ENCODE assay signal across 23 cellular contexts in the genomic region with DNA sequence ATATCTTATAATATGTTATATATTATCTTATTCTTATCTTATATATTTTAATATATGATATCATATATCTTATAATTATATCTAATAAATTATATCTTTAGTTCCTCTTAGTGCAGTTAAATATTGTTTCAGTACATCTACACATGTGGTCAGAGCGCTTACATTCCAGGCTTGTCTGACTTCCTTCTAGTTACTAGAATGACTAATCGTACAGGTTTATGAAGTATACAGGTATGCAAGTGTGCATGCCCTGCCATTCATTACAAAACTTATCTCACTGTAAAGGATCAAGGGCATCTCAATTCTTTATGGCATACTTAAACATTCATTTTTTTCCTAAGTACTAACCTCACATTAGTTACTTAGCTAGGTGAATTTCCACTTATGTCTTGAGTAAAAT.
"Had no signal": no experiment of that assay in that cellular context is flagged by ENCODE, and none has a peak within 500 bp of the region (broad histone marks: within the 10 kb centered on the region; RNA-seq: fewer than 3 reads in every experiment).

No MANE protein-coding gene starts in this region.

- H3K27ac ChIP-seq: ascending aorta, body of pancreas had no signal

- H3K4me1 Mint-ChIP-seq: activated B cell treated with CpG ODN at 0.5 μM for 24 hours; activated CD4-positive, alpha-beta T cell treated with anti-CD3 and anti-CD28 coated beads, Interleukin-2, amount 10 ng/mL, durations not matched to agents 24 days and 14 days; activated naive CD8-positive, alpha-beta T cell treated with anti-CD3 and anti-CD28 coated beads, Interleukin-2, amount 50 U/mL, for 24 hours had no signal

- H3K27ac Mint-ChIP-seq: activated B cell treated with CpG ODN at 0.5 μM for 24 hours; activated CD4-positive, alpha-beta memory T cell treated with anti-CD3 and anti-CD28 coated beads for 36 hours; activated CD4-positive, alpha-beta T cell treated with anti-CD3 and anti-CD28 coated beads, Interleukin-2, amount 10 ng/mL, durations not matched to agents 24 days and 14 days; activated naive CD4-positive, alpha-beta T cell treated with anti-CD3 and anti-CD28 coated beads, Interleukin-2, amount 50 U/mL, for 72 hours; activated naive CD8-positive, alpha-beta T cell treated with anti-CD3 and anti-CD28 coated beads, Interleukin-2, amount 50 U/mL, for 24 hours had no signal

- H3K4me3 Mint-ChIP-seq: activated B cell treated with CpG ODN at 0.5 μM for 24 hours; activated CD4-positive, alpha-beta memory T cell treated with anti-CD3 and anti-CD28 coated beads for 36 hours; activated CD4-positive, alpha-beta T cell treated with anti-CD3 and anti-CD28 coated beads, Interleukin-2, amount 10 ng/mL, durations not matched to agents 24 days and 14 days; activated naive CD8-positive, alpha-beta T cell treated with anti-CD3 and anti-CD28 coated beads, Interleukin-2, amount 50 U/mL, for 24 hours; activated T-cell treated with anti-CD3 and anti-CD28 coated beads, Interleukin-2, amount 50 U/mL, for 4 hours had no signal

- H3K4me1 ChIP-seq: ascending aorta, body of pancreas had no signal

- DNase-seq: activated B cell treated with CpG ODN at 0.5 μM for 24 hours; activated CD4-positive, alpha-beta memory T cell treated with anti-CD3 and anti-CD28 coated beads for 36 hours; activated CD4-positive, alpha-beta T cell treated with anti-CD3 and anti-CD28 coated beads for 1 hour; activated CD4-positive, alpha-beta T cell treated with anti-CD3 and anti-CD28 coated beads, Interleukin-2, amount 10 ng/mL, durations not matched to agents 24 days and 14 days; activated CD8-positive, alpha-beta memory T cell treated with anti-CD3 and anti-CD28 coated beads for 24 hours; activated effector memory CD4-positive, alpha-beta T cell treated with anti-CD3 and anti-CD28 coated beads, Interleukin-2, amount 50 U/mL, for 16 hours; activated naive CD4-positive, alpha-beta T cell treated with Interleukin-2 at 50 U/mL for 16 hours; activated naive CD8-positive, alpha-beta T cell treated with anti-CD3 and anti-CD28 coated beads, Interleukin-2, amount 50 U/mL, for 24 hours; activated T-cell treated with anti-CD3 and anti-CD28 coated beads, Interleukin-2, amount 50 U/mL, for 4 hours; amniotic stem cell; body of pancreas; NCI-H1105 treated with DMSO at 0.1 percent for 48 hours; NCI-H1436 treated with DMSO at 0.1 percent for 48 hours; NCI-H187; NCI-H2081 treated with DMSO at 0.1 percent for 48 hours; NCI-H524; SIG-M5; T-helper 2 cell; T1000 had no signal

- FAIRE-seq: RCC 7860, TTC549 had no signal

- H3K36me3 Mint-ChIP-seq: activated CD4-positive, alpha-beta memory T cell treated with anti-CD3 and anti-CD28 coated beads for 36 hours; activated naive CD4-positive, alpha-beta T cell treated with anti-CD3 and anti-CD28 coated beads, Interleukin-2, amount 50 U/mL, for 72 hours had no signal

- H3K9me3 ChIP-seq: ascending aorta, body of pancreas had no signal

- H3K36me3 ChIP-seq: ascending aorta had no signal

- H3K27me3 Mint-ChIP-seq: activated B cell treated with CpG ODN at 0.5 μM for 24 hours; activated CD4-positive, alpha-beta memory T cell treated with anti-CD3 and anti-CD28 coated beads for 36 hours; activated CD4-positive, alpha-beta T cell treated with anti-CD3 and anti-CD28 coated beads, Interleukin-2, amount 10 ng/mL, durations not matched to agents 24 days and 14 days; activated naive CD8-positive, alpha-beta T cell treated with anti-CD3 and anti-CD28 coated beads, Interleukin-2, amount 50 U/mL, for 24 hours had no signal

- H3K27me3 ChIP-seq: ascending aorta, body of pancreas had no signal

- H3K9me3 Mint-ChIP-seq: activated CD4-positive, alpha-beta T cell treated with anti-CD3 and anti-CD28 coated beads, Interleukin-2, amount 10 ng/mL, durations not matched to agents 24 days and 14 days had no signal

- H3K4me3 ChIP-seq: ascending aorta, body of pancreas had no signal

- ATAC-seq: activated naive CD4-positive, alpha-beta T cell treated with anti-CD3 and anti-CD28 coated beads, Interleukin-2, amount 50 U/mL, for 72 hours; activated naive CD8-positive, alpha-beta T cell treated with anti-CD3 and anti-CD28 coated beads, Interleukin-2, amount 50 U/mL, for 24 hours; activated T-cell treated with anti-CD3 and anti-CD28 coated beads, Interleukin-2, amount 50 U/mL, for 4 hours; body of pancreas had no signal
